In genomic region chr11:72814139-72814830, GRCh38 we compare ENCODE assay signal across 1 cellular context.
TF ChIP-seq lines count a peak whose summit lies in the region.

A gene with protein sequence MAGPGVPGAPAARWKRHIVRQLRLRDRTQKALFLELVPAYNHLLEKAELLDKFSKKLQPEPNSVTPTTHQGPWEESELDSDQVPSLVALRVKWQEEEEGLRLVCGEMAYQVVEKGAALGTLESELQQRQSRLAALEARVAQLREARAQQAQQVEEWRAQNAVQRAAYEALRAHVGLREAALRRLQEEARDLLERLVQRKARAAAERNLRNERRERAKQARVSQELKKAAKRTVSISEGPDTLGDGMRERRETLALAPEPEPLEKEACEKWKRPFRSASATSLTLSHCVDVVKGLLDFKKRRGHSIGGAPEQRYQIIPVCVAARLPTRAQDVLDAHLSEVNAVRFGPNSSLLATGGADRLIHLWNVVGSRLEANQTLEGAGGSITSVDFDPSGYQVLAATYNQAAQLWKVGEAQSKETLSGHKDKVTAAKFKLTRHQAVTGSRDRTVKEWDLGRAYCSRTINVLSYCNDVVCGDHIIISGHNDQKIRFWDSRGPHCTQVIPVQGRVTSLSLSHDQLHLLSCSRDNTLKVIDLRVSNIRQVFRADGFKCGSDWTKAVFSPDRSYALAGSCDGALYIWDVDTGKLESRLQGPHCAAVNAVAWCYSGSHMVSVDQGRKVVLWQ (plus strand): TSS chr11:72814411. CDS start chr11:72814446, 35 bp downstream.

TF ChIP-seq in HepG2, 621 proteins besides CTCF, POLR2A, EP300 and RAD21 (continued from another document and continues in another):
- TF ChIP-seq, protein P1, sequence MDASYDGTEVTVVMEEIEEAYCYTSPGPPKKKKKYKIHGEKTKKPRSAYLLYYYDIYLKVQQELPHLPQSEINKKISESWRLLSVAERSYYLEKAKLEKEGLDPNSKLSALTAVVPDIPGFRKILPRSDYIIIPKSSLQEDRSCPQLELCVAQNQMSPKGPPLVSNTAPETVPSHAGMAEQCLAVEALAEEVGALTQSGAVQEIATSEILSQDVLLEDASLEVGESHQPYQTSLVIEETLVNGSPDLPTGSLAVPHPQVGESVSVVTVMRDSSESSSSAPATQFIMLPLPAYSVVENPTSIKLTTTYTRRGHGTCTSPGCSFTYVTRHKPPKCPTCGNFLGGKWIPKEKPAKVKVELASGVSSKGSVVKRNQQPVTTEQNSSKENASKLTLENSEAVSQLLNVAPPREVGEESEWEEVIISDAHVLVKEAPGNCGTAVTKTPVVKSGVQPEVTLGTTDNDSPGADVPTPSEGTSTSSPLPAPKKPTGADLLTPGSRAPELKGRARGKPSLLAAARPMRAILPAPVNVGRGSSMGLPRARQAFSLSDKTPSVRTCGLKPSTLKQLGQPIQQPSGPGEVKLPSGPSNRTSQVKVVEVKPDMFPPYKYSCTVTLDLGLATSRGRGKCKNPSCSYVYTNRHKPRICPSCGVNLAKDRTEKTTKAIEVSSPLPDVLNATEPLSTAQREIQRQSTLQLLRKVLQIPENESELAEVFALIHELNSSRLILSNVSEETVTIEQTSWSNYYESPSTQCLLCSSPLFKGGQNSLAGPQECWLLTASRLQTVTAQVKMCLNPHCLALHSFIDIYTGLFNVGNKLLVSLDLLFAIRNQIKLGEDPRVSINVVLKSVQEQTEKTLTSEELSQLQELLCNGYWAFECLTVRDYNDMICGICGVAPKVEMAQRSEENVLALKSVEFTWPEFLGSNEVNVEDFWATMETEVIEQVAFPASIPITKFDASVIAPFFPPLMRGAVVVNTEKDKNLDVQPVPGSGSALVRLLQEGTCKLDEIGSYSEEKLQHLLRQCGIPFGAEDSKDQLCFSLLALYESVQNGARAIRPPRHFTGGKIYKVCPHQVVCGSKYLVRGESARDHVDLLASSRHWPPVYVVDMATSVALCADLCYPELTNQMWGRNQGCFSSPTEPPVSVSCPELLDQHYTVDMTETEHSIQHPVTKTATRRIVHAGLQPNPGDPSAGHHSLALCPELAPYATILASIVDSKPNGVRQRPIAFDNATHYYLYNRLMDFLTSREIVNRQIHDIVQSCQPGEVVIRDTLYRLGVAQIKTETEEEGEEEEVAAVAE (CRISPR knock-in tag; IDR thresholded peaks at IDR 0.05; ENCODE audit: borderline replicate concordance): no peak
- TF ChIP-seq TBX2 (CRISPR knock-in tag; IDR thresholded peaks at IDR 0.05; ENCODE audit: borderline replicate concordance) (peak; percentile 46; the same call in 1 of the 2 replicates), AFF4 (CRISPR knock-in tag; IDR thresholded peaks at IDR 0.05) (no peak), ZNF574 (CRISPR knock-in tag; IDR thresholded peaks at IDR 0.05) (peak; percentile 10; the same call in 1 of the 2 replicates), KAT8 (CRISPR knock-in tag; IDR thresholded peaks at IDR 0.05) (peak; percentile 30; the same call in 1 of the 2 replicates), ZNF17 (CRISPR knock-in tag; IDR thresholded peaks at IDR 0.05) (no peak), FOSL2 (CRISPR knock-in tag; IDR thresholded peaks at IDR 0.05) (no peak), ZNF224 (CRISPR knock-in tag; IDR thresholded peaks at IDR 0.05) (no peak), ZNF280B (CRISPR knock-in tag; IDR thresholded peaks at IDR 0.05; ENCODE audit: borderline replicate concordance) (peak; percentile 60; the same call in 1 of the 2 replicates), BCL3 (CRISPR knock-in tag; IDR thresholded peaks at IDR 0.05) (peak; percentile 100), ZNF704 (CRISPR knock-in tag; IDR thresholded peaks at IDR 0.05; ENCODE audit: borderline replicate concordance) (no peak), CCAR2 (optimal IDR thresholded peaks at IDR 0.05; ENCODE audit: low read depth, low read length) (no peak), MZF1 (CRISPR knock-in tag; IDR thresholded peaks at IDR 0.05; ENCODE audit: borderline replicate concordance) (no peak), RFXANK (CRISPR knock-in tag; IDR thresholded peaks at IDR 0.05) (no peak), RARG (CRISPR knock-in tag; IDR thresholded peaks at IDR 0.05; ENCODE audit: low read depth) (no peak), HOMEZ (CRISPR knock-in tag; IDR thresholded peaks at IDR 0.05; ENCODE audit: low read depth) (no peak), ZNF530 (CRISPR knock-in tag; IDR thresholded peaks at IDR 0.05; ENCODE audit: low read depth) (no peak), SKI (IDR thresholded peaks at IDR 0.05; ENCODE audit: partially characterized antibody) (peak; percentile 43), WIZ (CRISPR knock-in tag; IDR thresholded peaks at IDR 0.05) (peak; percentile 41; the same call in 1 of the 2 replicates)
- TF ChIP-seq, protein P2, sequence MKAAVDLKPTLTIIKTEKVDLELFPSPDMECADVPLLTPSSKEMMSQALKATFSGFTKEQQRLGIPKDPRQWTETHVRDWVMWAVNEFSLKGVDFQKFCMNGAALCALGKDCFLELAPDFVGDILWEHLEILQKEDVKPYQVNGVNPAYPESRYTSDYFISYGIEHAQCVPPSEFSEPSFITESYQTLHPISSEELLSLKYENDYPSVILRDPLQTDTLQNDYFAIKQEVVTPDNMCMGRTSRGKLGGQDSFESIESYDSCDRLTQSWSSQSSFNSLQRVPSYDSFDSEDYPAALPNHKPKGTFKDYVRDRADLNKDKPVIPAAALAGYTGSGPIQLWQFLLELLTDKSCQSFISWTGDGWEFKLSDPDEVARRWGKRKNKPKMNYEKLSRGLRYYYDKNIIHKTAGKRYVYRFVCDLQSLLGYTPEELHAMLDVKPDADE (CRISPR knock-in tag; IDR thresholded peaks at IDR 0.05): no peak
- TF ChIP-seq, protein P3, sequence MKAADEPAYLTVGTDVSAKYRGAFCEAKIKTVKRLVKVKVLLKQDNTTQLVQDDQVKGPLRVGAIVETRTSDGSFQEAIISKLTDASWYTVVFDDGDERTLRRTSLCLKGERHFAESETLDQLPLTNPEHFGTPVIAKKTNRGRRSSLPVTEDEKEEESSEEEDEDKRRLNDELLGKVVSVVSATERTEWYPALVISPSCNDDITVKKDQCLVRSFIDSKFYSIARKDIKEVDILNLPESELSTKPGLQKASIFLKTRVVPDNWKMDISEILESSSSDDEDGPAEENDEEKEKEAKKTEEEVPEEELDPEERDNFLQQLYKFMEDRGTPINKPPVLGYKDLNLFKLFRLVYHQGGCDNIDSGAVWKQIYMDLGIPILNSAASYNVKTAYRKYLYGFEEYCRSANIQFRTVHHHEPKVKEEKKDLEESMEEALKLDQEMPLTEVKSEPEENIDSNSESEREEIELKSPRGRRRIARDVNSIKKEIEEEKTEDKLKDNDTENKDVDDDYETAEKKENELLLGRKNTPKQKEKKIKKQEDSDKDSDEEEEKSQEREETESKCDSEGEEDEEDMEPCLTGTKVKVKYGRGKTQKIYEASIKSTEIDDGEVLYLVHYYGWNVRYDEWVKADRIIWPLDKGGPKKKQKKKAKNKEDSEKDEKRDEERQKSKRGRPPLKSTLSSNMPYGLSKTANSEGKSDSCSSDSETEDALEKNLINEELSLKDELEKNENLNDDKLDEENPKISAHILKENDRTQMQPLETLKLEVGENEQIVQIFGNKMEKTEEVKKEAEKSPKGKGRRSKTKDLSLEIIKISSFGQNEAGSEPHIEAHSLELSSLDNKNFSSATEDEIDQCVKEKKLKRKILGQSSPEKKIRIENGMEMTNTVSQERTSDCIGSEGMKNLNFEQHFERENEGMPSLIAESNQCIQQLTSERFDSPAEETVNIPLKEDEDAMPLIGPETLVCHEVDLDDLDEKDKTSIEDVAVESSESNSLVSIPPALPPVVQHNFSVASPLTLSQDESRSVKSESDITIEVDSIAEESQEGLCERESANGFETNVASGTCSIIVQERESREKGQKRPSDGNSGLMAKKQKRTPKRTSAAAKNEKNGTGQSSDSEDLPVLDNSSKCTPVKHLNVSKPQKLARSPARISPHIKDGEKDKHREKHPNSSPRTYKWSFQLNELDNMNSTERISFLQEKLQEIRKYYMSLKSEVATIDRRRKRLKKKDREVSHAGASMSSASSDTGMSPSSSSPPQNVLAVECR (CRISPR knock-in tag; IDR thresholded peaks at IDR 0.05; ENCODE audit: borderline replicate concordance): peak; percentile 85; the same call in 1 of the 2 replicates
- TF ChIP-seq, protein P4, sequence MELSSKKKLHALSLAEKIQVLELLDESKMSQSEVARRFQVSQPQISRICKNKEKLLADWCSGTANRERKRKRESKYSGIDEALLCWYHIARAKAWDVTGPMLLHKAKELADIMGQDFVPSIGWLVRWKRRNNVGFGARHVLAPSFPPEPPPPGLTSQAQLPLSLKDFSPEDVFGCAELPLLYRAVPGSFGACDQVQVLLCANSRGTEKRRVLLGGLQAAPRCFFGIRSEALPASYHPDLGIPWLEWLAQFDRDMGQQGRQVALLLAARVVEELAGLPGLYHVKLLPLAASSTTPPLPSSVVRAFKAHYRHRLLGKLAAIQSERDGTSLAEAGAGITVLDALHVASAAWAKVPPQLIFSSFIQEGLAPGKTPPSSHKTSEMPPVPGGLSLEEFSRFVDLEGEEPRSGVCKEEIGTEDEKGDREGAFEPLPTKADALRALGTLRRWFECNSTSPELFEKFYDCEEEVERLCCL (CRISPR knock-in tag; IDR thresholded peaks at IDR 0.05; ENCODE audit: borderline replicate concordance): no peak
